ENCODE assay signal across 15 cellular contexts in the genomic region with DNA sequence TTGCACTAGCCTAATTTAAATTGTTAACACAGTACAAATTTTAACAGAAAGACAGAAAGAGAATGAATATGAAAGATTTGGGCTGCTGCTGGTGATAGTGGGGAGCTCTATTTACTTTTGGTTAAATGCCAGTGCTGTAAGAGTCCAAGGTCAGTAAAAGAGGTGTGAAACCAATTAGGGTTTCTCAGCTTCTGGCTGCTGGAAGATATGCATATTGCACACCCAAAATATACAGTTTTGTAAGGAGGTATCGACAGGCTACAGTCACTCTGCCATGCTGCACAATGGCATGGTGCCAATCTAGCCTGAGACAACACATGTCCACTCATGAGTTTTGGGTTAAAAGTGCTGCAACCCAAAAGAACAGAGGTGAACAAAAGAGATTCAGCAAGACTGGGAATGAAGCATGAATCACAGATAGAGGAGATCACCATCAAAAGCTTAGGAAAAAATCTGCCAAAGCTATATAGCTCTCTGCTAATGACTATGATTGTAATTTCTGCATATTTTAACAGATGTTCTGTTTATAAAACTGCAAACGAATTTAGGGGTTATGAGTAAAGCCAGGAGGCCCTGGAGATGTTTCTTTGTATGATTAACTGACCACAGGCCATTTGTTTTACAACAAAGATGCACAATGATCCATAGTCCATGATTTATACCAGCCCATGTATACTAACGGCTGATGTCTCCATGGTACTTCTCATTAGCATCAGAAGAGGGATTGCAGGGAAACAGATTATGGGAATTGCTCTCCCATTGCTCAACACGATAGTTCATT.
DNase-seq lines count a peak whose midpoint lies in the region; ATAC-seq, FAIRE-seq and TF ChIP-seq lines count a peak whose summit lies in the region.
"Had no signal": no experiment of that assay in that cellular context is flagged by ENCODE, and none has a peak within 500 bp of the region (broad histone marks: within the 10 kb centered on the region; RNA-seq: fewer than 3 reads in every experiment).

No MANE protein-coding gene starts in this region.

- H2BK120ac ChIP-seq in mesendoderm (ENCODE audit: low read depth, low read length), result no peak overlapping the region
- no peak overlapping the region for H2BK120ac ChIP-seq in H9 (ENCODE audit: low read depth, low read length, poor library complexity, severe bottlenecking)

- no peak overlapping the region for H3K56ac ChIP-seq in mesendoderm (ENCODE audit: low read length)
- H3K56ac ChIP-seq in H9 (ENCODE audit: insufficient read length, low read depth, low read length), result no peak overlapping the region

- H3K27ac Mint-ChIP-seq in astrocyte (ENCODE audit: unreplicated experiment) (no peak overlapping the region), H9 (peak overlapping the region in 1 of 3 experiments; percentile 76; a peak in 2 of 7 replicates)

- H3K27me3 ChIP-seq in cardiac muscle cell, result no peaks in the 10 kb centered on the region
- H3K27me3 ChIP-seq in astrocyte (ENCODE audit: insufficient read depth, low read length), result no peaks in the 10 kb centered on the region
- H3K27me3 ChIP-seq in mesendoderm (ENCODE audit: insufficient read depth, low read length, poor library complexity), result no peaks in the 10 kb centered on the region
- H3K27me3 ChIP-seq in H9 (ENCODE audit: insufficient read depth, low read length), result no peaks in the 10 kb centered on the region

- TF ChIP-seq CTCF in cardiac muscle cell (IDR thresholded peaks at IDR 0.05; ENCODE audit: low read depth, low read length) (no peak), astrocyte (IDR thresholded peaks at IDR 0.05; ENCODE audit: insufficient read depth, low read depth, low read length) (no peak), H9 (conservative IDR thresholded peaks at IDR 0.05) (no peak)

- H3K14ac ChIP-seq in H9 (ENCODE audit: insufficient read depth, low read length), result no peak overlapping the region

- H3K9me3 ChIP-seq in cardiac muscle cell (ENCODE audit: low read depth) (no peaks in the 10 kb centered on the region), astrocyte (ENCODE audit: insufficient read depth, low read depth, low read length) (no peaks in the 10 kb centered on the region), H9 (ENCODE audit: control insufficient read depth, low read depth, low read length) (no peaks in the 10 kb centered on the region)
- H3K9me3 ChIP-seq: A549 had no signal

- H4K91ac ChIP-seq in H9 (ENCODE audit: insufficient read length, low read depth, low read length), result no peak overlapping the region

- no peak overlapping the region for H2AK5ac ChIP-seq in mesendoderm (ENCODE audit: low read length)
- no peak overlapping the region for H2AK5ac ChIP-seq in H9 (ENCODE audit: insufficient read length, low read length)

- H3K36me3 Mint-ChIP-seq in astrocyte (ENCODE audit: low read depth, unreplicated experiment) (no peaks in the 10 kb centered on the region), H9 (ENCODE audit: insufficient read depth in 1 of 3, low read depth in 3 of 3) (no peaks in the 10 kb centered on the region)

- H3T11ph ChIP-seq in H9 (ENCODE audit: low read length), result no peak overlapping the region

- no peak overlapping the region for H2BK12ac ChIP-seq in H9 (ENCODE audit: insufficient read length, low read depth, low read length)

- peak overlapping the region; percentile 75 for H3K27ac ChIP-seq in cardiac muscle cell
- no peak overlapping the region for H3K27ac ChIP-seq in astrocyte (ENCODE audit: low read depth, low read length)
- H3K27ac ChIP-seq in mesendoderm (ENCODE audit: low read depth, low read length), result no peak overlapping the region
- no peak overlapping the region for H3K27ac ChIP-seq in H9 (ENCODE audit: insufficient read length, low read depth, low read length)
- H3K27ac ChIP-seq: A549 had no signal

- no peaks in the 10 kb centered on the region for H3K4me1 Mint-ChIP-seq in astrocyte (ENCODE audit: low read depth, unreplicated experiment)
- H3K4me1 Mint-ChIP-seq in H9, result peaks cover 65 to 80% of the 10 kb centered on the region in 2 experiments

- ATAC-seq in Right ventricle myocardium inferior (no peak), HG03280 (IDR thresholded peaks at IDR 0.05; ENCODE audit: unreplicated experiment) (no peak)
- ATAC-seq: A549, HCT116 had no signal

- no peak for FAIRE-seq in astrocyte (lab: Jason Lieb, UNC)
- FAIRE-seq: A549, RCC 7860 had no signal

- no peak overlapping the region for H3K4ac ChIP-seq in mesendoderm (ENCODE audit: low read depth, low read length)
- no peak overlapping the region for H3K4ac ChIP-seq in H9 (ENCODE audit: low read depth, low read length)

- H3K23me2 ChIP-seq in H9 (ENCODE audit: insufficient read length, low read depth, low read length, poor library complexity, severe bottlenecking), result no peaks in the 10 kb centered on the region

- H2BK5ac ChIP-seq in mesendoderm (ENCODE audit: low read length) (no peak overlapping the region), H9 (ENCODE audit: insufficient read length, low read length) (no peak overlapping the region)

- H3K9me3 Mint-ChIP-seq in astrocyte (ENCODE audit: unreplicated experiment) (no peaks in the 10 kb centered on the region), H9 (no peaks in the 10 kb centered on the region)

- H2BK15ac ChIP-seq in mesendoderm (replicated peaks; ENCODE audit: low read depth), result peak overlapping the region; percentile 8
- no peak overlapping the region for H2BK15ac ChIP-seq in H9 (ENCODE audit: low read depth, low read length)

- no CpG with 5 or more reads among the region's 4 CpGs for WGBS in mesendoderm (ENCODE audit: extremely low coverage, insufficient coverage, low lambda C conversion rate)
- WGBS in H9 (ENCODE audit: extremely low coverage, insufficient read length, low lambda C conversion rate), result no CpG with 5 or more reads among the region's 4 CpGs

- H3K4me3 ChIP-seq in cardiac muscle cell, result no peak overlapping the region
- H3K4me3 ChIP-seq in astrocyte (ENCODE audit: insufficient read depth, low read depth, low read length), result no peak overlapping the region
- H3K4me3 ChIP-seq in mesendoderm (ENCODE audit: low read length), result no peak overlapping the region
- H3K4me3 ChIP-seq: A549 had no signal

- H3K23ac ChIP-seq in mesendoderm (ENCODE audit: low read length) (no peak overlapping the region), H9 (ENCODE audit: insufficient read length, low read depth, low read length) (no peak overlapping the region)

- H3K4me1 ChIP-seq in cardiac muscle cell (ENCODE audit: low read depth) (peaks cover 46% of the 10 kb centered on the region), astrocyte (ENCODE audit: insufficient read depth, low read length) (no peaks in the 10 kb centered on the region), mesendoderm (ENCODE audit: control insufficient read depth, low read depth, low read length) (peaks cover 9% of the 10 kb centered on the region), H9 (ENCODE audit: insufficient read depth, low read length) (peaks cover 11% of the 10 kb centered on the region)
- H3K4me1 ChIP-seq: A549 had no signal

- H2AFZ ChIP-seq in astrocyte (ENCODE audit: low read depth, low read length), result no peak overlapping the region
- H2AFZ ChIP-seq in H9 (ENCODE audit: low read length), result no peak overlapping the region

- H4K5ac ChIP-seq in mesendoderm (ENCODE audit: low read length) (no peak overlapping the region), H9 (ENCODE audit: insufficient read length, low read depth, low read length) (no peak overlapping the region)

- no peaks in the 10 kb centered on the region for H4K20me1 ChIP-seq in astrocyte (ENCODE audit: insufficient read depth, low read length)
- no peaks in the 10 kb centered on the region for H4K20me1 ChIP-seq in H9 (ENCODE audit: control insufficient read depth, insufficient read depth, insufficient read length)

- H3K18ac ChIP-seq in mesendoderm (ENCODE audit: low read length), result no peak overlapping the region
- H3K18ac ChIP-seq in H9 (ENCODE audit: insufficient read length, low read depth, low read length), result no peak overlapping the region

- H3K79me1 ChIP-seq in mesendoderm (ENCODE audit: low read length) (no peaks in the 10 kb centered on the region), H9 (ENCODE audit: insufficient read depth, low read depth, low read length, poor library complexity, severe bottlenecking) (no peaks in the 10 kb centered on the region)

- no peak overlapping the region for H4K8ac ChIP-seq in mesendoderm (ENCODE audit: low read depth, low read length)
- no peak overlapping the region for H4K8ac ChIP-seq in H9 (replicated peaks; ENCODE audit: insufficient read length, low read depth, low read length)

- DNase-seq in cardiac muscle cell (ENCODE audit: low read depth in 1 of 2, low spot score in 1 of 2), result no peak
- no peak for DNase-seq in Right ventricle myocardium inferior (ENCODE audit: missing footprints)
- peak; percentile 66 for DNase-seq in astrocyte (ENCODE audit: low read depth)
- no peak for DNase-seq in mesendoderm
- DNase-seq in putamen (ENCODE audit: low spot score), result no peak
- DNase-seq in H9, result no peak
- DNase-seq: C1 segment of cervical spinal cord, DMS153, MV-4-11, NCI-H1930, SHP77 treated with DMSO at 0.1 percent for 48 hours had no signal

- H3K27me3 Mint-ChIP-seq in astrocyte (ENCODE audit: low read depth, unreplicated experiment), result no peaks in the 10 kb centered on the region
- H3K27me3 Mint-ChIP-seq in H9 (ENCODE audit: low read depth), result no peaks in the 10 kb centered on the region; the same call in 1 of the 2 replicates

- H2BK20ac ChIP-seq in H9 (ENCODE audit: low read depth, low read length, poor library complexity, severe bottlenecking), result no peak overlapping the region

- no peak overlapping the region for H3K4me2 ChIP-seq in astrocyte (ENCODE audit: low read length)
- no peak overlapping the region for H3K4me2 ChIP-seq in mesendoderm (ENCODE audit: low read length)
- H3K4me2 ChIP-seq in H9 (ENCODE audit: insufficient read depth, insufficient read length, low read length), result no peak overlapping the region
- H3K4me2 ChIP-seq: A549 had no signal

- intact Hi-C loops in Right ventricle myocardium inferior (cut with DNase I), result no loop called here

- H3K9ac ChIP-seq in astrocyte (ENCODE audit: low read length) (no peak overlapping the region), mesendoderm (ENCODE audit: low read length) (no peak overlapping the region), H9 (ENCODE audit: extremely low read depth, insufficient read length, low read length) (no peak overlapping the region)

- H3K36me3 ChIP-seq in cardiac muscle cell (no peaks in the 10 kb centered on the region), astrocyte (ENCODE audit: insufficient read depth, low read length) (no peaks in the 10 kb centered on the region), mesendoderm (ENCODE audit: control insufficient read depth, insufficient read depth, low read length) (no peaks in the 10 kb centered on the region)

- H3K79me2 ChIP-seq in astrocyte (ENCODE audit: insufficient read depth, low read length) (no peaks in the 10 kb centered on the region), mesendoderm (ENCODE audit: control insufficient read depth, insufficient read depth, low read length) (no peaks in the 10 kb centered on the region), H9 (ENCODE audit: insufficient read depth, low read length) (no peaks in the 10 kb centered on the region)

- no peak overlapping the region for H3K4me3 Mint-ChIP-seq in astrocyte (ENCODE audit: unreplicated experiment)
- no peak overlapping the region for H3K4me3 Mint-ChIP-seq in H9
